In the genomic region with DNA sequence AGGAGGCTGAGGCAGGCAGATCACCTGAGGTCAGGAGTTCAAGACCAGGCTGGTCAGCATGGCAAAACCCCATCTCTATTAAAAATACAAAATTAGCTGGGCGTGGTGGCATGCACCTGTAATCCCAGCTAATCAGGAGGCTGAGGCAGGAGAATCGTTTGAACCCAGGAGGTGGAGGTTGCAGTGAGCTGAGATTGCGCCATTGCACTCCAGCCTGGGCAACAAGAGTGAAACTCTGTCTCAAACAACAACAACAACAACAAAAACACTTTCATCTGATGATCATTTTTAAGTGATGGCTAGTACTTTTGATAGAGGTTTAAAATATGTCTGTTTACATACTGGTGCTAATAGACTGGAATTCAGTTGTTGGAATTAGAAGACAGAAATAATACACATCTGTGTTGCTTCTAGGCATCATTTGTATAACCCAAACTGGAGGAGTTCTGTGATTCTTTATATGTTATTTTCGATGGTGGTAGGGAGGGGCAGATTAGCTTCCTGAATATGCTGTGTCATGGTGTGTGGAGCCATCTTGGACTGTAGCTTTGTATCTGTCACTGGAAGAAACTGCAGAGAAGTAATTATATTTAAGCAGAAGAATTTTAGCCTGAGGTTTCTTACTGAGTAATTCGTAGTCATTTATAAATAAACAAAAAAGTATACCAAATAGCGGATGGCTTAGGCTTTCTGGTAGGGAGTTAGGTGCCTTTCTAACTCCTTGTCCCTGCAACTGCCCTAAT, we compare ENCODE assay signal across 1 cellular context.
TF ChIP-seq lines count a peak whose summit lies in the region.

No MANE protein-coding gene starts in this region.

TF ChIP-seq in HEK293, 187 proteins besides CTCF, POLR2A, EP300 and RAD21 (continued from another document):
- TF ChIP-seq, protein P1, sequence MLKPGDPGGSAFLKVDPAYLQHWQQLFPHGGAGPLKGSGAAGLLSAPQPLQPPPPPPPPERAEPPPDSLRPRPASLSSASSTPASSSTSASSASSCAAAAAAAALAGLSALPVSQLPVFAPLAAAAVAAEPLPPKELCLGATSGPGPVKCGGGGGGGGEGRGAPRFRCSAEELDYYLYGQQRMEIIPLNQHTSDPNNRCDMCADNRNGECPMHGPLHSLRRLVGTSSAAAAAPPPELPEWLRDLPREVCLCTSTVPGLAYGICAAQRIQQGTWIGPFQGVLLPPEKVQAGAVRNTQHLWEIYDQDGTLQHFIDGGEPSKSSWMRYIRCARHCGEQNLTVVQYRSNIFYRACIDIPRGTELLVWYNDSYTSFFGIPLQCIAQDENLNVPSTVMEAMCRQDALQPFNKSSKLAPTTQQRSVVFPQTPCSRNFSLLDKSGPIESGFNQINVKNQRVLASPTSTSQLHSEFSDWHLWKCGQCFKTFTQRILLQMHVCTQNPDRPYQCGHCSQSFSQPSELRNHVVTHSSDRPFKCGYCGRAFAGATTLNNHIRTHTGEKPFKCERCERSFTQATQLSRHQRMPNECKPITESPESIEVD (tag by site-specific recombination; IDR thresholded peaks at IDR 0.05): peak; percentile 37; the same call in 1 of the 2 replicates
- TF ChIP-seq ZNF664 (tag by site-specific recombination; IDR thresholded peaks at IDR 0.05) (peak; percentile 15; the same call in 1 of the 2 replicates), KLF1 (tag by site-specific recombination; IDR thresholded peaks at IDR 0.05) (0 out of 2 replicates have a peak, but pooled peaks have one; percentile 16), WT1 (tag by site-specific recombination; IDR thresholded peaks at IDR 0.05) (0 out of 2 replicates have a peak, but pooled peaks have one; percentile 20)
